6 cellular contexts compared by ENCODE assay signal in the genomic region with DNA sequence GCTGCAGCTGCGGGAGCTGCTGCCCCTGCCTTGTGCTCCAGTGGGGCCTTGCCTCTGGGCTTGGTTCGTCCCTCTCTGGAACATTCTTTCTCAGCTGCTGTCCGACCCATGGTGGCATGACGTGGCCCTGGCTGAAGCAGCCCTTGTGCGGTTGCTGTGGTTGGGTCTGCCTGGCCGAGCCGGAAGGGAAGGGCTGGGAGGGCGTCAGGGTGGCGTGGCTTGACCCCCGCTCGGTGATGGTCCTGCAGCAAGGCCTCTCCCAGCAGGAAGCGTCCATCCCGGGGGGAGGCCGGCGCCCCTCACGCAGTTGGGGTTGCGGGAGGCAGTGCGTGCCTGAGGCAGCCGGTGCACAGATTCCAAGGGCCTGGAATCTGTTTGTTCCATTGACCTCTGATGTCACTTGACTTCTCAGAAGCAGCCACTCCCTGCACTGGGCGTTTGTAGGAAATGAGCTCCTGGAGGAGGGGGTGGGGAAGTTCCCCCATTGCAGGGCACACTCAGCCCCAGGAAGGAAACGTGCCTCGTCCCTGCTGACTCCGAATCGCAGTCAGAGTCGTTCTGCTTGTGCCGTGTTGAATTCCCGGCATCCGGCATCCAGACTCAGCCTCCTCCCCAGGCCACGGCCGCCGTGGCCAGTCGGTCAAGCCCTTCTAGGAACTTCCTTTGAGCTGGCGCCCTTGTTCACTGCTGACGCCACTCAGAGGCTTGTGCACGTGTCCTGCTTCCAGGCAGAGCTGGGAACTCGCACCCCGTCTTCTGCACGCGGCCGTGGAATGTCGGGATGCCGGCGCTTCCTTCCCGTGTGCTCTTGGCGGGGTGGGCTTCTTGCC. TPM values are rescaled to one million over a fixed set of nuclear protein-coding genes. Genes with fewer than 3 reads are reported as not detected.
A peak's percentile ranks its signal among the peaks of the same experiment; 100 is the strongest.
DNase-seq lines count a peak whose midpoint lies in the region; ATAC-seq and TF ChIP-seq lines count a peak whose summit lies in the region.

No MANE protein-coding gene starts in this region.

- no peak for TF ChIP-seq POLR2A in erythroblast (IDR thresholded peaks at IDR 0.05; ENCODE audit: low read length)

- peaks cover 33% of the 10 kb centered on the region for H3K4me1 ChIP-seq in skeletal muscle satellite cell (ENCODE audit: control insufficient read depth, insufficient read depth, low read length)

- H3K27me3 ChIP-seq in skeletal muscle satellite cell (ENCODE audit: control insufficient read depth, insufficient read depth, low read length) = no peaks in the 10 kb centered on the region

- no peak overlapping the region for H3K4me3 ChIP-seq in skeletal muscle satellite cell (ENCODE audit: low read length)

- H3K27me3 Mint-ChIP-seq in endothelial cell (ENCODE audit: unreplicated experiment) = peaks cover 7% of the 10 kb centered on the region

- ATAC-seq in GM18868 (IDR thresholded peaks at IDR 0.05; ENCODE audit: unreplicated experiment) (no peak), HG03095 (IDR thresholded peaks at IDR 0.05; ENCODE audit: unreplicated experiment) (no peak)

- no peak for TF ChIP-seq CTCF in endothelial cell (IDR thresholded peaks at IDR 0.05; ENCODE audit: unreplicated experiment)

- no peaks in the 10 kb centered on the region for H3K9me3 ChIP-seq in skeletal muscle satellite cell (replicated peaks; ENCODE audit: low read length)

- H3K4me2 ChIP-seq in skeletal muscle satellite cell (ENCODE audit: low read length) = peak overlapping the region; percentile 46

- H3K27ac Mint-ChIP-seq in endothelial cell (ENCODE audit: unreplicated experiment) = no peak overlapping the region

- DNase-seq in NCI-H460 (ENCODE audit: extremely low read depth, low read depth) (peak; percentile 57), erythroblast (lab: John Stamatoyannopoulos, UW) (peak; percentile 28 to 36), endothelial cell (ENCODE audit: low spot score) (no peak)

- H3K36me3 Mint-ChIP-seq in endothelial cell (ENCODE audit: low read depth, unreplicated experiment) = no peaks in the 10 kb centered on the region

- H3K4me3 Mint-ChIP-seq in endothelial cell (ENCODE audit: unreplicated experiment) = no peak overlapping the region

- no peaks in the 10 kb centered on the region for H3K9me3 Mint-ChIP-seq in endothelial cell (ENCODE audit: unreplicated experiment)

- peak overlapping the region; percentile 34 for H3K9ac ChIP-seq in skeletal muscle satellite cell (ENCODE audit: low read depth, low read length)

- peaks cover 3% of the 10 kb centered on the region for H3K4me1 Mint-ChIP-seq in endothelial cell (ENCODE audit: unreplicated experiment)

- peaks cover 8% of the 10 kb centered on the region for H3K36me3 ChIP-seq in skeletal muscle satellite cell (ENCODE audit: insufficient read depth, low read length)

RNA-seq across cellular contexts. Expression of gene TNFRSF6B, which starts 9.7 kb away (rescaled TPM):
- 0.10 TPM in 1 of 2 replicates, not detected in the other for total RNA-seq in NCI-H460 (2014; rRNA removed; shearing (Covaris generic))
- 17.7 and 18.1 TPM in 2 replicates for polyA plus RNA-seq in NCI-H460 (2014; cell fraction: nucleus; rRNA removed)
- total RNA-seq in skeletal muscle satellite cell (2012; rRNA removed) = 0.51 and 4.4 TPM in 2 replicates
- total RNA-seq in endothelial cell (ENCODE audit: unreplicated experiment) = not detected

RNA-seq across cellular contexts. Expression of gene ARFRP1, which starts 21.1 kb away (rescaled TPM):
- 12.1 and 15.9 TPM in 2 replicates for total RNA-seq in NCI-H460 (2014; rRNA removed; shearing (Covaris generic))
- 86.7 and 93.4 TPM in 2 replicates for polyA plus RNA-seq in NCI-H460 (2014; cell fraction: nucleus; rRNA removed)
- total RNA-seq in skeletal muscle satellite cell (2012; rRNA removed) = 21.2 and 26.1 TPM in 2 replicates
- 33.4 TPM for total RNA-seq in endothelial cell (ENCODE audit: unreplicated experiment)

RNA-seq across cellular contexts. Expression of gene ZGPAT, which starts 21.1 kb away (rescaled TPM):
- total RNA-seq in NCI-H460 (2014; rRNA removed; shearing (Covaris generic)) = 10.6 and 12.8 TPM in 2 replicates
- 65.0 and 87.6 TPM in 2 replicates for polyA plus RNA-seq in NCI-H460 (2014; cell fraction: nucleus; rRNA removed)
- 15.3 and 17.2 TPM in 2 replicates for total RNA-seq in skeletal muscle satellite cell (2012; rRNA removed)
- 34.9 TPM for total RNA-seq in endothelial cell (ENCODE audit: unreplicated experiment)

RNA-seq across cellular contexts. Expression of gene RTEL1, which starts 28.6 kb away (rescaled TPM):
- total RNA-seq in NCI-H460 (2014; rRNA removed; shearing (Covaris generic)) = 4.1 and 6.3 TPM in 2 replicates
- 48.4 and 56.4 TPM in 2 replicates for polyA plus RNA-seq in NCI-H460 (2014; cell fraction: nucleus; rRNA removed)
- total RNA-seq in skeletal muscle satellite cell (2012; rRNA removed) = 8.6 and 14.0 TPM in 2 replicates
- total RNA-seq in endothelial cell (ENCODE audit: unreplicated experiment) = 20.2 TPM

RNA-seq across cellular contexts. Expression of gene STMN3, which starts 33.5 kb away (rescaled TPM):
- total RNA-seq in NCI-H460 (2014; rRNA removed; shearing (Covaris generic)) = 1.8 and 2.5 TPM in 2 replicates
- 10.7 and 13.8 TPM in 2 replicates for polyA plus RNA-seq in NCI-H460 (2014; cell fraction: nucleus; rRNA removed)
- 9.6 and 12.2 TPM in 2 replicates for total RNA-seq in skeletal muscle satellite cell (2012; rRNA removed)
- total RNA-seq in endothelial cell (ENCODE audit: unreplicated experiment) = 12.8 TPM
